ENCODE assay signal across 29 cellular contexts in the genomic region with DNA sequence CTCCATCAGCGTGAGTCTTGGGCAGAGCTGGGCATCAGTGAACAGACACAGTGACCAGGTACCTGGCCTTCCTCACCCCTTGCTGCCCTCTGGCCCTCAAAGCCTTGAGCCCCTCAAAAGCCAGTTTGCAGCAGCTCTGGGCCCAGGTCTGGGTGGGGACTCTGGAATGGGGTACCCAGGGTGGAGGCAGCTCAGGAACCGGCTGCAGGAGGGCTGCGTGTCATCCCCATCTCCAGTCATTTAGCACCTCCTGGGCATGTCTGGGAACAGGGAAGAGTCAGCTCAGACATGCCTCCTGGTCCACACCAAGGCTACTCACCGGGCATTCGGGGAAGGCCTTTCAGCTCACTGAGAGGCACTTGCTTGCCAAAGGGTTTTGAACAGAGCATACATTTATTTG.
"Had no signal": no experiment of that assay in that cellular context is flagged by ENCODE, and none has a peak within 500 bp of the region (broad histone marks: within the 10 kb centered on the region; RNA-seq: fewer than 3 reads in every experiment).

No MANE protein-coding gene starts in this region.

- H3K36me3 Mint-ChIP-seq: activated CD4-positive, alpha-beta memory T cell treated with anti-CD3 and anti-CD28 coated beads for 36 hours; activated naive CD4-positive, alpha-beta T cell treated with anti-CD3 and anti-CD28 coated beads, Interleukin-2, amount 10 ng/mL, durations not matched to agents 7 days and 5 days; activated naive CD8-positive, alpha-beta T cell treated with anti-CD3 and anti-CD28 coated beads for 36 hours; T-cell had no signal

- H3K4me1 Mint-ChIP-seq: activated B cell treated with CpG ODN at 0.5 μM for 24 hours; activated CD4-positive, alpha-beta T cell treated with anti-CD3 and anti-CD28 coated beads, Interleukin-2, amount 10 ng/mL, durations not matched to agents 7 days and 5 days; activated naive CD4-positive, alpha-beta T cell treated with anti-CD3 and anti-CD28 coated beads, Interleukin-2, amount 10 ng/mL, durations not matched to agents 7 days and 5 days; activated naive CD8-positive, alpha-beta T cell treated with anti-CD3 and anti-CD28 coated beads for 36 hours; T-cell had no signal

- H3K36me3 ChIP-seq: brain microvascular endothelial cell, cardiac muscle cell had no signal

- H3K9me3 Mint-ChIP-seq: activated B cell treated with CpG ODN at 0.5 μM for 24 hours; activated CD4-positive, alpha-beta memory T cell treated with anti-CD3 and anti-CD28 coated beads for 36 hours; activated CD4-positive, alpha-beta T cell treated with anti-CD3 and anti-CD28 coated beads, Interleukin-2, amount 10 ng/mL, durations not matched to agents 7 days and 5 days; activated naive CD4-positive, alpha-beta T cell treated with anti-CD3 and anti-CD28 coated beads, Interleukin-2, amount 10 ng/mL, durations not matched to agents 7 days and 5 days; activated naive CD8-positive, alpha-beta T cell treated with anti-CD3 and anti-CD28 coated beads for 36 hours; activated T-cell treated with anti-CD3 and anti-CD28 coated beads, Interleukin-2, amount 50 U/mL, for 72 hours; activated T-helper 2 cell treated with anti-CD3 and anti-CD28 coated beads, Interferon-gamma antibody, Interleukin-2, Interleukin-4, amounts not matched to agents 10 μg/mL and 5 μg/mL and 100 μg/mL, durations not matched to agents 14 hours and 24 hours and 36 hours; T-cell had no signal

- H3K27me3 ChIP-seq: brain microvascular endothelial cell, cardiac muscle cell had no signal

- H3K4me3 ChIP-seq: cardiac muscle cell, SK-N-MC had no signal

- H3K4me3 Mint-ChIP-seq: activated B cell treated with CpG ODN at 0.5 μM for 24 hours; activated CD4-positive, alpha-beta memory T cell treated with anti-CD3 and anti-CD28 coated beads for 36 hours; activated CD4-positive, alpha-beta T cell treated with anti-CD3 and anti-CD28 coated beads, Interleukin-2, amount 10 ng/mL, durations not matched to agents 7 days and 5 days; activated naive CD4-positive, alpha-beta T cell treated with anti-CD3 and anti-CD28 coated beads, Interleukin-2, amount 10 ng/mL, durations not matched to agents 7 days and 5 days; activated naive CD8-positive, alpha-beta T cell treated with anti-CD3 and anti-CD28 coated beads for 36 hours; activated T-cell treated with anti-CD3 and anti-CD28 coated beads, Interleukin-2, amount 50 U/mL, for 72 hours; T-cell had no signal

- ATAC-seq: activated T-cell treated with anti-CD3 and anti-CD28 coated beads, Interleukin-2, amount 50 U/mL, for 72 hours; Panc1; Right ventricle myocardium inferior; T-cell had no signal

- H3K27ac ChIP-seq: brain microvascular endothelial cell, cardiac muscle cell, SK-N-MC had no signal

- H3K27ac Mint-ChIP-seq: activated B cell treated with CpG ODN at 0.5 μM for 24 hours; activated CD4-positive, alpha-beta memory T cell treated with anti-CD3 and anti-CD28 coated beads for 36 hours; activated CD4-positive, alpha-beta T cell treated with anti-CD3 and anti-CD28 coated beads, Interleukin-2, amount 10 ng/mL, durations not matched to agents 7 days and 5 days; activated naive CD4-positive, alpha-beta T cell treated with anti-CD3 and anti-CD28 coated beads, Interleukin-2, amount 10 ng/mL, durations not matched to agents 7 days and 5 days; activated naive CD8-positive, alpha-beta T cell treated with anti-CD3 and anti-CD28 coated beads for 36 hours; activated T-cell treated with anti-CD3 and anti-CD28 coated beads, Interleukin-2, amount 50 U/mL, for 72 hours; activated T-helper 2 cell treated with anti-CD3 and anti-CD28 coated beads, Interferon-gamma antibody, Interleukin-2, Interleukin-4, amounts not matched to agents 10 μg/mL and 5 μg/mL and 100 μg/mL, durations not matched to agents 14 hours and 24 hours and 36 hours; T-cell had no signal

- H3K27me3 Mint-ChIP-seq: activated B cell treated with CpG ODN at 0.5 μM for 24 hours; activated CD4-positive, alpha-beta memory T cell treated with anti-CD3 and anti-CD28 coated beads for 36 hours; activated CD4-positive, alpha-beta T cell treated with anti-CD3 and anti-CD28 coated beads, Interleukin-2, amount 10 ng/mL, durations not matched to agents 7 days and 5 days; activated naive CD4-positive, alpha-beta T cell treated with anti-CD3 and anti-CD28 coated beads, Interleukin-2, amount 10 ng/mL, durations not matched to agents 7 days and 5 days; activated naive CD8-positive, alpha-beta T cell treated with anti-CD3 and anti-CD28 coated beads for 36 hours; T-cell had no signal

- DNase-seq: activated B cell treated with CpG ODN at 0.5 μM for 24 hours; activated CD4-positive, alpha-beta memory T cell treated with anti-CD3 and anti-CD28 coated beads for 36 hours; activated CD4-positive, alpha-beta T cell treated with anti-CD3 and anti-CD28 coated beads for 1 hour; activated CD4-positive, alpha-beta T cell treated with anti-CD3 and anti-CD28 coated beads, Interleukin-2, amount 10 ng/mL, durations not matched to agents 7 days and 5 days; activated gamma-delta T cell treated with Interleukin-2 at 50 U/mL for 16 hours; activated naive CD4-positive, alpha-beta T cell treated with anti-CD3 and anti-CD28 coated beads, Interleukin-2, amount 10 ng/mL, durations not matched to agents 7 days and 5 days; activated naive CD8-positive, alpha-beta T cell treated with anti-CD3 and anti-CD28 coated beads for 36 hours; activated T-cell treated with anti-CD3 and anti-CD28 coated beads, Interleukin-2, amount 50 U/mL, for 72 hours; brain microvascular endothelial cell; Karpas-422; MM.1S; NCI-H1105; NCI-H1436; NCI-H1694 treated with DMSO at 0.1 percent for 48 hours; NCI-H2029 treated with DMSO at 0.1 percent for 48 hours; NCI-H345; NCI-H510A; NCI-H526 treated with DMSO at 0.1 percent for 48 hours; NK-92 treated with Interleukin-12 subunit alpha and Interleukin-12 subunit beta, amount 100 ng/mL, for 24 hours; OCI-M1; RPMI8226; T-cell; T-helper 2 cell; T1000 had no signal
